Comparison of ENCODE assay signal across 8 cellular contexts in the genomic region with DNA sequence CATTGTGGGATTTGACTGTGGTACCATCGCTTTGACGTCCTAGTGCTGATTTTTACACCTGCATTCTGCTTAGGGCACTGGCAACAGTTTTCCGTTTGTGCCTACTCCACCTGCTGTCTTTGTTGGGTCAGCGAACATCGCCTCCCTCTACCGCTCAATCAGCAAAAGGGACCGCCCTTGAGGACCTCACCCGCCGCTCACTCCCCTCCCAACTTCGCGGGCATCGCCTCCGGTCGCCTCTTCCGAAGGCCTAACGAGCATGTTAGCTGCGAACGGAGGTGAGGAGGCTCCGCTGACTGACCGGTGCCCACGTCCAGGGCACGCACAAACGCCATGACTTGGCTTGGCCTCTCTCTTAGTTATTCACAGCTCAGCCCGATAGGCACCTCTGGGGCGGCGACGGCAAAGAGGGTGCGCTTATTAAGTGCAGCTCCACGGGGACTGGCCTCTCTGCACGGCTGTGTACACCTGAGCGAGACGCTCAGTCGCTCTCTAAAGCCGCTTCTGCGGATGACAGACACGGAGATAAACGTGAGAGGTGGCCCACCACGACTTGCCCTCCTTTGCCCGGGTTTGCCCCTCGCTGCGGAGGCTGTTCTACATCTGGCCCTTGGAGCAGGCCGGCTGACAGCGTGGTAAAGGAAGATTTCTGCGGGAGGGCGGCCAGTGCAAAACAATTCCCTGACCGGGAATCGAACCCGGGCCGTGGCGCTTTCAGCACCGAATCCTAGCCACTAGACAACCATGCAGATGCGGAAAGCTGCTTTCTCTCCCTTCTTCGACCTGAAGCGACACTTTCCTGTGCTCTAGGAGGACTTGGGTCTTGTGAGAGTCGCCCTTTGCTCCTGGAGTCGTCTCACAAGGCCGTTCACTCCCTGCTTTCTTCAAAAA.
DNase-seq lines count a peak whose midpoint lies in the region; ATAC-seq, FAIRE-seq and TF ChIP-seq lines count a peak whose summit lies in the region.
"Not testable (repeated sequence)": the region's sequence is repeated elsewhere in the genome, so short reads cannot be mapped to it uniquely, and the experiment has no call there.

No MANE protein-coding gene starts in this region.

- not testable (repeated sequence) for H3K36me3 Mint-ChIP-seq in CD4-positive, CD25-positive, alpha-beta regulatory T cell; T-cell; activated CD8-positive, alpha-beta T cell treated with anti-CD3 and anti-CD28 coated beads for 36 hours (ENCODE audit: low read depth); activated naive CD4-positive, alpha-beta T cell treated with anti-CD3 and anti-CD28 coated beads, Interleukin-2, amount 50 U/mL, for 72 hours; memory B cell

- POLR2A ChIA-PET in T-cell (lab: Charles Lee); activated CD8-positive, alpha-beta T cell treated with anti-CD3 and anti-CD28 coated beads for 36 hours (lab: Charles Lee): not testable (repeated sequence)

- not testable (repeated sequence) for H3K4me1 Mint-ChIP-seq in CD4-positive, CD25-positive, alpha-beta regulatory T cell; T-cell; activated CD8-positive, alpha-beta T cell treated with anti-CD3 and anti-CD28 coated beads for 36 hours (ENCODE audit: low read depth); memory B cell

- TF ChIP-seq POLR2A in upper lobe of left lung (IDR thresholded peaks at IDR 0.05) = not testable (repeated sequence)

- H3K27ac Mint-ChIP-seq in CD4-positive, CD25-positive, alpha-beta regulatory T cell; T-cell; activated CD8-positive, alpha-beta T cell treated with anti-CD3 and anti-CD28 coated beads for 36 hours; activated naive CD4-positive, alpha-beta T cell treated with anti-CD3 and anti-CD28 coated beads, Interleukin-2, amount 50 U/mL, for 72 hours; memory B cell: not testable (repeated sequence)

- H3K36me3 ChIP-seq in CD4-positive, CD25-positive, alpha-beta regulatory T cell (ENCODE audit: control insufficient read depth, insufficient read depth, low read length); pancreas; upper lobe of left lung: not testable (repeated sequence)

- not testable (repeated sequence) for TF ChIP-seq EP300 in upper lobe of left lung (IDR thresholded peaks at IDR 0.05)

- not testable (repeated sequence) for H3K27me3 ChIP-seq in CD4-positive, CD25-positive, alpha-beta regulatory T cell (ENCODE audit: control insufficient read depth, insufficient read depth, low read length); pancreas; upper lobe of left lung

- H3K4me1 ChIP-seq in CD4-positive, CD25-positive, alpha-beta regulatory T cell (ENCODE audit: control insufficient read depth, insufficient read depth, low read length, poor library complexity, severe bottlenecking); pancreas; upper lobe of left lung: not testable (repeated sequence)

- not testable (repeated sequence) for DNase-seq in CD4-positive, CD25-positive, alpha-beta regulatory T cell; T-cell; activated CD8-positive, alpha-beta T cell treated with anti-CD3 and anti-CD28 coated beads for 36 hours; activated naive CD4-positive, alpha-beta T cell treated with anti-CD3 and anti-CD28 coated beads, Interleukin-2, amount 50 U/mL, for 72 hours (ENCODE audit: low spot score in 2 of 2); memory B cell (ENCODE audit: low spot score in 2 of 2); pancreas; upper lobe of left lung

- not testable (repeated sequence) for TF ChIP-seq CTCF in activated CD8-positive, alpha-beta T cell treated with anti-CD3 and anti-CD28 coated beads for 36 hours (IDR thresholded peaks at IDR 0.05); pancreas (IDR thresholded peaks at IDR 0.05); upper lobe of left lung (IDR thresholded peaks at IDR 0.05)

- CTCF ChIA-PET in T-cell (lab: Charles Lee); activated CD8-positive, alpha-beta T cell treated with anti-CD3 and anti-CD28 coated beads for 36 hours (lab: Charles Lee): not testable (repeated sequence)

- not testable (repeated sequence) for H3K27ac ChIP-seq in CD4-positive, CD25-positive, alpha-beta regulatory T cell (ENCODE audit: insufficient read depth, low read length, poor library complexity, severe bottlenecking); pancreas; upper lobe of left lung

- not testable (repeated sequence) for H3K4me3 Mint-ChIP-seq in CD4-positive, CD25-positive, alpha-beta regulatory T cell; T-cell; activated CD8-positive, alpha-beta T cell treated with anti-CD3 and anti-CD28 coated beads for 36 hours; memory B cell

- ATAC-seq in CD4-positive, CD25-positive, alpha-beta regulatory T cell (ENCODE audit: low read depth in 2 of 2) = peak; percentile 60 to 71
- ATAC-seq in T-cell (replicated peaks in 1 of 4) (peak; percentile 72 to 86 (median 77)), esophagus mucosa (peak; percentile 43), memory B cell (ENCODE audit: low read depth) (peak; percentile 66), pancreas (peak in 3 of 4 donors; percentile 16 to 59 (median 32)), upper lobe of left lung (ENCODE audit: low FRiP score in 2 of 2) (peak; percentile 34 to 53)
- ATAC-seq in activated CD8-positive, alpha-beta T cell treated with anti-CD3 and anti-CD28 coated beads for 36 hours = peak; percentile 90
- peak; percentile 75 to 81 for ATAC-seq in activated naive CD4-positive, alpha-beta T cell treated with anti-CD3 and anti-CD28 coated beads, Interleukin-2, amount 50 U/mL, for 72 hours

- H3K9me3 Mint-ChIP-seq in CD4-positive, CD25-positive, alpha-beta regulatory T cell; T-cell; activated CD8-positive, alpha-beta T cell treated with anti-CD3 and anti-CD28 coated beads for 36 hours; activated naive CD4-positive, alpha-beta T cell treated with anti-CD3 and anti-CD28 coated beads, Interleukin-2, amount 50 U/mL, for 72 hours; memory B cell: not testable (repeated sequence)

- not testable (repeated sequence) for H3K9me3 ChIP-seq in CD4-positive, CD25-positive, alpha-beta regulatory T cell (ENCODE audit: control insufficient read depth in 2 of 2, low read length in 2 of 2); pancreas; upper lobe of left lung

- not testable (repeated sequence) for FAIRE-seq in pancreas (lab: Jason Lieb, UNC)

- no CpG with 5 or more reads among the region's 57 CpGs for WGBS in pancreas, 2 donors
- no CpG with 5 or more reads among the region's 57 CpGs for WGBS in upper lobe of left lung, 2 donors

- H3K4me3 ChIP-seq in CD4-positive, CD25-positive, alpha-beta regulatory T cell (ENCODE audit: low read depth, low read length); pancreas; upper lobe of left lung: not testable (repeated sequence)

- intact Hi-C loops in activated CD8-positive, alpha-beta T cell treated with anti-CD3 and anti-CD28 coated beads for 36 hours (cut with micrococcal nuclease); pancreas (cut with DNase I): not testable (repeated sequence)

- H3K27me3 Mint-ChIP-seq in CD4-positive, CD25-positive, alpha-beta regulatory T cell; T-cell; activated CD8-positive, alpha-beta T cell treated with anti-CD3 and anti-CD28 coated beads for 36 hours; memory B cell: not testable (repeated sequence)

Comparison
In these comparisons a context has a peak if more than half of its experiments do, and no peak if none do; other contexts are left out.
1. ATAC-seq: peak in every context shown above with its lines; median percentile 90 in activated CD8-positive, alpha-beta T cell treated with anti-CD3 and anti-CD28 coated beads for 36 hours; 78 in activated naive CD4-positive, alpha-beta T cell treated with anti-CD3 and anti-CD28 coated beads, Interleukin-2, amount 50 U/mL, for 72 hours; 77 in T-cell; 66 in memory B cell; 66 in CD4-positive, CD25-positive, alpha-beta regulatory T cell; 44 in upper lobe of left lung; 43 in esophagus mucosa; 32 in pancreas.